Comparison of ENCODE assay signal across 11 cellular contexts in genomic region chr15:65082303-65082958, GRCh38. TPM values are rescaled to one million over a fixed set of nuclear protein-coding genes. Genes with fewer than 3 reads are reported as not detected.
A peak's percentile ranks its signal among the peaks of the same experiment; 100 is the strongest.
DNase-seq lines count a peak whose midpoint lies in the region; ATAC-seq, FAIRE-seq and TF ChIP-seq lines count a peak whose summit lies in the region.
"Had no signal": no experiment of that assay in that cellular context is flagged by ENCODE, and none has a peak within 500 bp of the region (broad histone marks: within the 10 kb centered on the region; RNA-seq: fewer than 3 reads in every experiment).

No MANE protein-coding gene starts in this region.

- intact Hi-C loops in heart left ventricle (cut with DNase I) (loop anchor here in 3 of 10 donors (2.0 to 10.0 kb wide), 3 partner anchors 28 to 50 kb away; no protein-coding TSS in a partner anchor), left ventricle myocardium superior (cut with micrococcal nuclease) (no loop called here), upper lobe of right lung (cut with DNase I) (no loop called here)

- no peak for FAIRE-seq in RCC 7860 (lab: Jason Lieb, UNC)

- peaks cover 0 to 12% (median 0%) of the 10 kb centered on the region in 9 donors for H3K27me3 ChIP-seq in heart left ventricle
- no peaks in the 10 kb centered on the region for H3K27me3 ChIP-seq in upper lobe of right lung

- H3K36me3 ChIP-seq in heart left ventricle (no peaks in the 10 kb centered on the region), upper lobe of right lung (no peaks in the 10 kb centered on the region)

- no peak for TF ChIP-seq POLR2A in heart left ventricle (IDR thresholded peaks at IDR 0.05)

- DNase-seq in heart left ventricle: peak in 1 of 5 donors; percentile 41
- DNase-seq in left ventricle myocardium superior: no peak
- DNase-seq in activated CD8-positive, alpha-beta T cell treated with anti-CD3 and anti-CD28 coated beads, Interleukin-2, amount 10 ng/mL, durations not matched to agents 7 days and 5 days: peak; percentile 48
- DNase-seq in islet precursor cell: peak; percentile 81
- DNase-seq in upper lobe of right lung: peak; percentile 67
- DNase-seq in KG1 (lab: John Stamatoyannopoulos, UW): no peak
- no peak for DNase-seq in G401 (ENCODE audit: low spot score)
- no peak for DNase-seq in RCC 7860 (ENCODE audit: low spot score)

- H3K9me3 ChIP-seq in heart left ventricle (no peaks in the 10 kb centered on the region), upper lobe of right lung (no peaks in the 10 kb centered on the region)

- POLR2A ChIA-PET in activated CD8-positive, alpha-beta T cell treated with anti-CD3 and anti-CD28 coated beads, Interleukin-2, amount 10 ng/mL, durations not matched to agents 7 days and 5 days (lab: Charles Lee): interaction anchor here (1.3 kb wide), 1 partner anchor 222 kb away, joined by 3 read pairs; the partner anchor contains the start of gene RNU5B-1

- WGBS in heart left ventricle, 4 donors: 23 to 32% (median 30%) methylated on average over 7 of the region's 7 CpGs

- peak overlapping the region; percentile 21 for H3K27ac Mint-ChIP-seq in activated CD8-positive, alpha-beta T cell treated with anti-CD3 and anti-CD28 coated beads, Interleukin-2, amount 10 ng/mL, durations not matched to agents 7 days and 5 days
- H3K27ac Mint-ChIP-seq: natural killer cell treated with Interleukin-12 subunit alpha and Interleukin-12 subunit beta and Interleukin-15 and Interleukin-18, amount 100 ng/mL, for 72 hours had no signal

- peaks cover 44% of the 10 kb centered on the region for H3K27me3 Mint-ChIP-seq in activated CD8-positive, alpha-beta T cell treated with anti-CD3 and anti-CD28 coated beads, Interleukin-2, amount 10 ng/mL, durations not matched to agents 7 days and 5 days (ENCODE audit: low read depth)

- H3K4me3 Mint-ChIP-seq in activated CD8-positive, alpha-beta T cell treated with anti-CD3 and anti-CD28 coated beads, Interleukin-2, amount 10 ng/mL, durations not matched to agents 7 days and 5 days: no peak overlapping the region
- H3K4me3 Mint-ChIP-seq: natural killer cell treated with Interleukin-12 subunit alpha and Interleukin-12 subunit beta and Interleukin-15 and Interleukin-18, amount 100 ng/mL, for 72 hours had no signal

- peak overlapping the region in 9 of 12 donors; percentile 9 to 92 (median 62) for H3K27ac ChIP-seq in heart left ventricle
- peak overlapping the region; percentile 65 for H3K27ac ChIP-seq in upper lobe of right lung
- H3K27ac ChIP-seq: epithelial cell of prostate had no signal

- H3K4me1 Mint-ChIP-seq in activated CD8-positive, alpha-beta T cell treated with anti-CD3 and anti-CD28 coated beads, Interleukin-2, amount 10 ng/mL, durations not matched to agents 7 days and 5 days (ENCODE audit: low read depth): peaks cover 27% of the 10 kb centered on the region

- in situ Hi-C loops in G401 (cut with HindIII; ENCODE audit: low sequenced_read_pairs): no loop called here

- no peaks in the 10 kb centered on the region for H3K36me3 Mint-ChIP-seq in activated CD8-positive, alpha-beta T cell treated with anti-CD3 and anti-CD28 coated beads, Interleukin-2, amount 10 ng/mL, durations not matched to agents 7 days and 5 days (ENCODE audit: low read depth)
- H3K36me3 Mint-ChIP-seq: CD4-positive, alpha-beta memory T cell; natural killer cell treated with Interleukin-12 subunit alpha and Interleukin-12 subunit beta and Interleukin-15 and Interleukin-18, amount 100 ng/mL, for 72 hours had no signal

- peak in 1 of 4 donors; percentile 21 for ATAC-seq in heart left ventricle
- ATAC-seq in left ventricle myocardium superior: no peak
- peak; percentile 82 for ATAC-seq in activated CD8-positive, alpha-beta T cell treated with anti-CD3 and anti-CD28 coated beads, Interleukin-2, amount 10 ng/mL, durations not matched to agents 7 days and 5 days
- ATAC-seq in upper lobe of right lung: peak; percentile 34
- ATAC-seq: natural killer cell treated with Interleukin-12 subunit alpha and Interleukin-12 subunit beta and Interleukin-15 and Interleukin-18, amount 100 ng/mL, for 72 hours had no signal

- no peaks in the 10 kb centered on the region for H3K9me3 Mint-ChIP-seq in activated CD8-positive, alpha-beta T cell treated with anti-CD3 and anti-CD28 coated beads, Interleukin-2, amount 10 ng/mL, durations not matched to agents 7 days and 5 days (ENCODE audit: insufficient read depth)
- H3K9me3 Mint-ChIP-seq: CD4-positive, alpha-beta memory T cell; natural killer cell treated with Interleukin-12 subunit alpha and Interleukin-12 subunit beta and Interleukin-15 and Interleukin-18, amount 100 ng/mL, for 72 hours had no signal

- CTCF ChIA-PET in activated CD8-positive, alpha-beta T cell treated with anti-CD3 and anti-CD28 coated beads, Interleukin-2, amount 10 ng/mL, durations not matched to agents 7 days and 5 days (lab: Charles Lee): interaction anchor here (1.0 to 6.8 kb wide), 4 partner anchors 12 to 48 kb away, joined by 3 to 37 read pairs (median 7); no protein-coding TSS in a partner anchor

- TF ChIP-seq CTCF in heart left ventricle (IDR thresholded peaks at IDR 0.05): no peak
- no peak for TF ChIP-seq CTCF in upper lobe of right lung (IDR thresholded peaks at IDR 0.05)

- H3K4me1 ChIP-seq in heart left ventricle (peaks cover 8 to 87% (median 44%) of the 10 kb centered on the region in 12 donors), upper lobe of right lung (peaks cover 64% of the 10 kb centered on the region)

- no peak overlapping the region for H3K4me3 ChIP-seq in heart left ventricle
- H3K4me3 ChIP-seq in upper lobe of right lung: no peak overlapping the region

RNA-seq across cellular contexts. Expression of gene KBTBD13, which starts 5.9 kb away (rescaled TPM):
- total RNA-seq in heart left ventricle (10 to 100 TPM in 1 of 9 donors, 1 to 10 TPM in 8; 3.2 to 11.8 (median 4.2) TPM), left ventricle myocardium superior (10.6 TPM), upper lobe of right lung (not detected)
- 1 to 10 TPM in 1 of 2 donors, under 1 TPM in 1; 0.78 to 9.0 TPM for polyA plus RNA-seq in heart left ventricle
- not detected for total RNA-seq in activated CD8-positive, alpha-beta T cell treated with anti-CD3 and anti-CD28 coated beads, Interleukin-2, amount 10 ng/mL, durations not matched to agents 7 days and 5 days
- 0.37 TPM in 1 of 2 replicates, not detected in the other for total RNA-seq in G401 (2014; rRNA removed; shearing (Covaris generic))
- total RNA-seq: CD4-positive, alpha-beta memory T cell; natural killer cell treated with Interleukin-12 subunit alpha and Interleukin-12 subunit beta and Interleukin-15 and Interleukin-18, amount 100 ng/mL, for 72 hours had no signal
- polyA plus RNA-seq: CD4-positive, alpha-beta memory T cell had no signal

RNA-seq across cellular contexts. Expression of gene RASL12, which starts 14.6 kb away (rescaled TPM):
- total RNA-seq in heart left ventricle (10 to 100 TPM in 7 of 9 donors, 1 to 10 TPM in 2; 8.3 to 35.0 (median 12.2) TPM), left ventricle myocardium superior (18.9 TPM), upper lobe of right lung (20.2 TPM)
- 10 to 100 TPM; 13.3 to 13.7 TPM for polyA plus RNA-seq in heart left ventricle
- total RNA-seq in activated CD8-positive, alpha-beta T cell treated with anti-CD3 and anti-CD28 coated beads, Interleukin-2, amount 10 ng/mL, durations not matched to agents 7 days and 5 days: not detected
- not detected in 2 replicates for total RNA-seq in G401 (2014; rRNA removed; shearing (Covaris generic))
- total RNA-seq: CD4-positive, alpha-beta memory T cell; natural killer cell treated with Interleukin-12 subunit alpha and Interleukin-12 subunit beta and Interleukin-15 and Interleukin-18, amount 100 ng/mL, for 72 hours had no signal
- polyA plus RNA-seq: CD4-positive, alpha-beta memory T cell had no signal

RNA-seq across cellular contexts. Expression of gene UBAP1L, which starts 32.6 kb away (rescaled TPM):
- total RNA-seq in heart left ventricle: 1 to 10 TPM in 7 of 9 donors, under 1 TPM in 2; 0.93 to 2.2 (median 1.3) TPM
- polyA plus RNA-seq in heart left ventricle: 1 to 10 TPM in 1 of 2 donors, under 1 TPM in 1; 0.51 to 1.8 TPM
- total RNA-seq in left ventricle myocardium superior: 1.3 TPM
- total RNA-seq in activated CD8-positive, alpha-beta T cell treated with anti-CD3 and anti-CD28 coated beads, Interleukin-2, amount 10 ng/mL, durations not matched to agents 7 days and 5 days: 1 to 10 TPM; 3.5 to 4.2 TPM
- total RNA-seq in upper lobe of right lung: 4.9 TPM
- total RNA-seq in G401 (2014; rRNA removed; shearing (Covaris generic)): 0.24 and 0.25 TPM in 2 replicates

RNA-seq across cellular contexts. Expression of gene SLC51B, which starts 37.2 kb away (rescaled TPM):
- total RNA-seq in heart left ventricle (not detected), left ventricle myocardium superior (not detected), upper lobe of right lung (3.8 TPM)
- polyA plus RNA-seq in heart left ventricle: under 1 TPM in 1 of 2 donors, not detected in 1; 0.08 TPM
- total RNA-seq in activated CD8-positive, alpha-beta T cell treated with anti-CD3 and anti-CD28 coated beads, Interleukin-2, amount 10 ng/mL, durations not matched to agents 7 days and 5 days: not detected
- not detected in 2 replicates for total RNA-seq in G401 (2014; rRNA removed; shearing (Covaris generic))
- total RNA-seq: CD4-positive, alpha-beta memory T cell; natural killer cell treated with Interleukin-12 subunit alpha and Interleukin-12 subunit beta and Interleukin-15 and Interleukin-18, amount 100 ng/mL, for 72 hours had no signal
- polyA plus RNA-seq: CD4-positive, alpha-beta memory T cell had no signal

RNA-seq across cellular contexts. Expression of gene PDCD7, which starts 51.2 kb away (rescaled TPM):
- 10 to 100 TPM in 8 of 9 donors, 1 to 10 TPM in 1; 9.5 to 21.9 (median 13.9) TPM for total RNA-seq in heart left ventricle
- polyA plus RNA-seq in heart left ventricle: 10 to 100 TPM; 10.6 to 11.1 TPM
- 15.8 TPM for total RNA-seq in left ventricle myocardium superior
- total RNA-seq in activated CD8-positive, alpha-beta T cell treated with anti-CD3 and anti-CD28 coated beads, Interleukin-2, amount 10 ng/mL, durations not matched to agents 7 days and 5 days: 10 to 100 TPM; 31.5 to 34.9 TPM
- 29.4 TPM for total RNA-seq in upper lobe of right lung
- 29.5 and 32.9 TPM in 2 replicates for total RNA-seq in G401 (2014; rRNA removed; shearing (Covaris generic))

Comparison
In these comparisons a context has a peak if more than half of its experiments do, and no peak if none do; other contexts are left out.
1. DNase-seq: peak in activated CD8-positive, alpha-beta T cell treated with anti-CD3 and anti-CD28 coated beads, Interleukin-2, amount 10 ng/mL, durations not matched to agents 7 days and 5 days (single experiment), islet precursor cell (single experiment) and upper lobe of right lung (single experiment); none in left ventricle myocardium superior (single experiment), KG1 (single experiment), G401 (single experiment) and RCC 7860 (single experiment).